In the genomic region with DNA sequence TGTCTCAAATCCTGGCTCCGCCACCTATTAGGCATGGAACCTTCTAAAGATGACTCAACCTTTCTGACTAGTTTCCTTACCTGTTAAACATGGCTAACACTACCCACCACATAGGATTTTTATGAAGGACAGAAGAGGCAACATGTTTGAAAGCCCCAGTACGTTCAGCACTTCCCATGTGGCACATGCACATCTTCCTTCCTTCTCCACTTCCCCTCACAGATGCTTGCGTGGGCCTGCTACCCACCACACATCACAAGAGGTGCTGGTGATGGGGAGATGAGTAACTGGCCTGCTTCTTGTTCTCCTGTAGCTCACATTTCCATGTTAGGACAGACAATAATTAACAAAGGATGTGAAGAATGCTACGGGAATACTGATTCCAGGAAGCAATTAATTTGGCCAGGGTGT, we compare ENCODE assay signal across 8 cellular contexts.
DNase-seq lines count a peak whose midpoint lies in the region; ATAC-seq and TF ChIP-seq lines count a peak whose summit lies in the region.
"Had no signal": no experiment of that assay in that cellular context is flagged by ENCODE, and none has a peak within 500 bp of the region (broad histone marks: within the 10 kb centered on the region; RNA-seq: fewer than 3 reads in every experiment).

No MANE protein-coding gene starts in this region.

- H3K27ac ChIP-seq in RWPE1 (peak overlapping the region; percentile 57; the same call in 1 of the 2 replicates), brain microvascular endothelial cell (peak overlapping the region; percentile 67)

- no peak for TF ChIP-seq CTCF in GM13976 (IDR thresholded peaks at IDR 0.05; ENCODE audit: borderline replicate concordance, control extremely low read depth, extremely low read depth, insufficient read depth, missing control alignments)
- TF ChIP-seq CTCF in RWPE1 (conservative IDR thresholded peaks at IDR 0.05; ENCODE audit: low read depth) = no peak
- no peak for TF ChIP-seq CTCF in brain microvascular endothelial cell (IDR thresholded peaks at IDR 0.05; ENCODE audit: low read depth, low read length, missing control alignments)

- CTCF ChIA-PET in RWPE1 (lab: Yijun Ruan, JAX) = interaction anchor here (0.7 kb wide), 1 partner anchor 178 kb away, joined by 3 read pairs; no protein-coding TSS in a partner anchor

- H3K36me3 ChIP-seq in brain microvascular endothelial cell (replicated peaks) = peaks cover 8% of the 10 kb centered on the region

- DNase-seq in GM13976 (ENCODE audit: low spot score) (peak; percentile 8), RWPE1 (ENCODE audit: low spot score) (no peak), brain microvascular endothelial cell (no peak), GOT3 (lab: John Stamatoyannopoulos, UW) (no peak), DMS79 (lab: John Stamatoyannopoulos, UW) (no peak)
- peak; percentile 24 for DNase-seq in stimulated activated CD4-positive, alpha-beta T cell treated with anti-CD3 and anti-CD28 coated beads, Interleukin-2, amount 100 ng/mL, for 4 hours (ENCODE audit: low read depth)
- DNase-seq: NCI-H2107 had no signal

- POLR2A ChIA-PET in RWPE1 (lab: Yijun Ruan, JAX; ENCODE audit: low non-redundant PET) = no interaction called here

- no peak overlapping the region for H3K4me3 ChIP-seq in brain microvascular endothelial cell (ENCODE audit: low read depth, low read length)

- in situ Hi-C loops in GM13976 (cut with MboI; ENCODE audit: low sequenced_read_pairs, unreplicated experiment) (no loop called here), brain microvascular endothelial cell (cut with HindIII; ENCODE audit: low pct_ligation_motif_present, low sequenced_read_pairs) (loop anchor here (10.0 kb wide), 1 partner anchor 102 kb away; no protein-coding TSS in a partner anchor)

- H3K27me3 ChIP-seq in brain microvascular endothelial cell (replicated peaks) = no peaks in the 10 kb centered on the region

- no peak for ATAC-seq in HG02759 (IDR thresholded peaks at IDR 0.05; ENCODE audit: unreplicated experiment)

Comparison
In these comparisons a context has a peak if more than half of its experiments do, and no peak if none do; other contexts are left out.
1. DNase-seq: peak in GM13976 (single experiment) and stimulated activated CD4-positive, alpha-beta T cell treated with anti-CD3 and anti-CD28 coated beads, Interleukin-2, amount 100 ng/mL, for 4 hours (single experiment); none in RWPE1 (single experiment), brain microvascular endothelial cell (single experiment), GOT3 (single experiment) and DMS79 (single experiment).